31 cellular contexts compared by ENCODE assay signal in genomic region chr3:86934851-86935250, GRCh38. TPM values are rescaled to one million over a fixed set of nuclear protein-coding genes. Genes with fewer than 3 reads are reported as not detected.
"Had no signal": no experiment of that assay in that cellular context is flagged by ENCODE, and none has a peak within 500 bp of the region (broad histone marks: within the 10 kb centered on the region; RNA-seq: fewer than 3 reads in every experiment).

No MANE protein-coding gene starts in this region.

- H3K4me3 Mint-ChIP-seq: activated CD4-positive, alpha-beta memory T cell treated with anti-CD3 and anti-CD28 coated beads for 36 hours; activated CD4-positive, alpha-beta T cell treated with anti-CD3 and anti-CD28 coated beads, Interleukin-2, amount 10 ng/mL, durations not matched to agents 24 days and 14 days; activated naive CD4-positive, alpha-beta T cell treated with anti-CD3 and anti-CD28 coated beads for 36 hours; activated naive CD8-positive, alpha-beta T cell treated with anti-CD3 and anti-CD28 coated beads for 36 hours; activated T-helper 1 cell treated with anti-CD3 and anti-CD28 coated beads, Interleukin-12 subunit alpha, Interleukin-12 subunit beta, Interleukin-2, Interleukin-4 antibody, amounts not matched to agents 30 ng/mL and 10 ng/mL and 1 ng/mL, durations not matched to agents 14 hours and 24 hours and 36 hours; brain; dendritic cell treated with granulocyte-macrophage colony-stimulating factor and Interleukin-4, amounts not matched to agents 40 ng/mL and 50 ng/mL, for 4 days; naive B cell; nephron progenitor cell had no signal

- H3K9me3 Mint-ChIP-seq: activated CD4-positive, alpha-beta T cell treated with anti-CD3 and anti-CD28 coated beads, Interleukin-2, amount 10 ng/mL, durations not matched to agents 24 days and 14 days; activated naive CD8-positive, alpha-beta T cell treated with anti-CD3 and anti-CD28 coated beads for 36 hours; activated T-helper 1 cell treated with anti-CD3 and anti-CD28 coated beads, Interleukin-12 subunit alpha, Interleukin-12 subunit beta, Interleukin-2, Interleukin-4 antibody, amounts not matched to agents 30 ng/mL and 10 ng/mL and 1 ng/mL, durations not matched to agents 14 hours and 24 hours and 36 hours; brain; dendritic cell treated with granulocyte-macrophage colony-stimulating factor and Interleukin-4, amounts not matched to agents 40 ng/mL and 50 ng/mL, for 4 days; nephron progenitor cell had no signal

- H3K4me1 Mint-ChIP-seq: activated CD4-positive, alpha-beta T cell treated with anti-CD3 and anti-CD28 coated beads, Interleukin-2, amount 10 ng/mL, durations not matched to agents 24 days and 14 days; activated naive CD8-positive, alpha-beta T cell treated with anti-CD3 and anti-CD28 coated beads for 36 hours; naive B cell; nephron progenitor cell had no signal

- DNase-seq: activated CD4-positive, alpha-beta memory T cell treated with anti-CD3 and anti-CD28 coated beads for 36 hours; activated CD4-positive, alpha-beta T cell treated with anti-CD3 and anti-CD28 coated beads, Interleukin-2, amount 10 ng/mL, durations not matched to agents 24 days and 14 days; activated CD8-positive, alpha-beta memory T cell treated with anti-CD3 and anti-CD28 coated beads, Interleukin-2, amount 50 U/mL, for 4 hours; activated effector memory CD4-positive, alpha-beta T cell treated with anti-CD3 and anti-CD28 coated beads, Interleukin-2, amount 50 U/mL, for 16 hours; activated naive CD4-positive, alpha-beta T cell treated with anti-CD3 and anti-CD28 coated beads for 36 hours; activated naive CD8-positive, alpha-beta T cell treated with anti-CD3 and anti-CD28 coated beads for 36 hours; activated T-cell treated with anti-CD3 and anti-CD28 coated beads, Interleukin-2, amount 50 U/mL, for 1 hour; adrenal gland; effector CD4-positive, alpha-beta T cell; esophagus squamous epithelium; hippocampal formation; lower lobe of right lung; mesendoderm; mucosa of descending colon; naive B cell; nephron progenitor cell; pancreas; psoas muscle; stimulated activated CD4-positive, alpha-beta T cell treated with anti-CD3 and anti-CD28 coated beads, Interleukin-15, amount 100 ng/mL, for 24 hours; stimulated activated CD4-positive, alpha-beta T cell treated with anti-CD3 and anti-CD28 coated beads, Interleukin-2, amount 100 ng/mL, for 24 hours; stimulated activated naive CD4-positive, alpha-beta T cell; WERI-Rb-1 had no signal

- H3K27ac Mint-ChIP-seq: activated CD4-positive, alpha-beta memory T cell treated with anti-CD3 and anti-CD28 coated beads for 36 hours; activated CD4-positive, alpha-beta T cell treated with anti-CD3 and anti-CD28 coated beads, Interleukin-2, amount 10 ng/mL, durations not matched to agents 24 days and 14 days; activated naive CD4-positive, alpha-beta T cell treated with anti-CD3 and anti-CD28 coated beads for 36 hours; activated naive CD8-positive, alpha-beta T cell treated with anti-CD3 and anti-CD28 coated beads for 36 hours; activated T-helper 1 cell treated with anti-CD3 and anti-CD28 coated beads, Interleukin-12 subunit alpha, Interleukin-12 subunit beta, Interleukin-2, Interleukin-4 antibody, amounts not matched to agents 30 ng/mL and 10 ng/mL and 1 ng/mL, durations not matched to agents 14 hours and 24 hours and 36 hours; brain; dendritic cell treated with granulocyte-macrophage colony-stimulating factor and Interleukin-4, amounts not matched to agents 40 ng/mL and 50 ng/mL, for 4 days; naive B cell; nephron progenitor cell had no signal

- H3K4me3 ChIP-seq: adrenal gland, ascending aorta, esophagus squamous epithelium, gastroesophageal sphincter, lower lobe of right lung, mucosa of descending colon, pancreas, psoas muscle, tibial nerve had no signal

- H3K27me3 Mint-ChIP-seq: activated CD4-positive, alpha-beta memory T cell treated with anti-CD3 and anti-CD28 coated beads for 36 hours; activated CD4-positive, alpha-beta T cell treated with anti-CD3 and anti-CD28 coated beads, Interleukin-2, amount 10 ng/mL, durations not matched to agents 24 days and 14 days; activated naive CD8-positive, alpha-beta T cell treated with anti-CD3 and anti-CD28 coated beads for 36 hours; brain; dendritic cell treated with granulocyte-macrophage colony-stimulating factor and Interleukin-4, amounts not matched to agents 40 ng/mL and 50 ng/mL, for 4 days; naive B cell had no signal

- ATAC-seq: activated CD4-positive, CD25-positive, alpha-beta regulatory T cell treated with anti-CD3 and anti-CD28 coated beads, Interleukin-2, amount 50 U/mL, for 24 hours; gastroesophageal sphincter; lower lobe of right lung; mucosa of descending colon; pancreas; psoas muscle had no signal

RNA-seq across cellular contexts. Expression of gene VGLL3, which starts 56.1 kb away (rescaled TPM):
- total RNA-seq: activated CD4-positive, alpha-beta memory T cell treated with anti-CD3 and anti-CD28 coated beads for 36 hours; activated CD4-positive, alpha-beta T cell treated with anti-CD3 and anti-CD28 coated beads, Interleukin-2, amount 10 ng/mL, durations not matched to agents 24 days and 14 days; activated CD8-positive, alpha-beta memory T cell treated with anti-CD3 and anti-CD28 coated beads for 36 hours; activated naive CD4-positive, alpha-beta T cell treated with anti-CD3 and anti-CD28 coated beads for 36 hours; activated naive CD8-positive, alpha-beta T cell treated with anti-CD3 and anti-CD28 coated beads for 36 hours; activated T-helper 1 cell treated with anti-CD3 and anti-CD28 coated beads, Interleukin-12 subunit alpha, Interleukin-12 subunit beta, Interleukin-2, Interleukin-4 antibody, amounts not matched to agents 30 ng/mL and 10 ng/mL and 1 ng/mL, durations not matched to agents 14 hours and 24 hours and 36 hours; T-helper 1 cell treated with Interleukin-12 subunit alpha and Interleukin-12 subunit beta and Interleukin-4 antibody, amounts not matched to agents 30 ng/mL and 1 ng/mL, for 36 hours had no signal
